22 cellular contexts compared by ENCODE assay signal in genomic region chr5:181086410-181087229, GRCh38. TPM values are rescaled to one million over a fixed set of nuclear protein-coding genes. Genes with fewer than 3 reads are reported as not detected.
"Had no signal": no experiment of that assay in that cellular context is flagged by ENCODE, and none has a peak within 500 bp of the region (broad histone marks: within the 10 kb centered on the region; RNA-seq: fewer than 3 reads in every experiment).

No MANE protein-coding gene starts in this region.

- H3K9me3 ChIP-seq: spleen had no signal

- H3K36me3 ChIP-seq: left ventricle myocardium inferior, spleen, tibial artery had no signal

- H3K4me1 ChIP-seq: left ventricle myocardium inferior, spleen, tibial artery had no signal

- H3K27ac ChIP-seq: left ventricle myocardium inferior, spleen, tibial artery, VCaP had no signal

- ATAC-seq: activated CD4-positive, CD25-positive, alpha-beta regulatory T cell treated with anti-CD3 and anti-CD28 coated beads, Interleukin-2, amount 50 U/mL, for 24 hours; T-cell had no signal

- H3K4me3 ChIP-seq: left ventricle myocardium inferior, spleen, tibial artery had no signal

- DNase-seq: activated gamma-delta T cell treated with Interleukin-2 at 50 U/mL for 16 hours; activated T-cell treated with anti-CD3 and anti-CD28 coated beads, Interleukin-2, amount 50 U/mL, for 1 hour; aorta; effector CD8-positive, alpha-beta T cell; foreskin melanocyte; immature natural killer cell; left ventricle myocardium inferior; mammary epithelial cell; midbrain; nucleus accumbens; retina; stimulated activated CD4-positive, alpha-beta T cell treated with anti-CD3 and anti-CD28 coated beads, Interleukin-4, amount 100 ng/mL, for 4 hours; T-cell had no signal

RNA-seq across cellular contexts. Expression of gene OR2V1, which starts 44.3 kb away (rescaled TPM):
- total RNA-seq: aorta; cardiac septum; chondrocyte; kidney epithelial cell; left ventricle myocardium inferior; mammary epithelial cell; natural killer cell treated with Interleukin-12 subunit alpha and Interleukin-12 subunit beta and Interleukin-15 and Interleukin-18, amount 100 ng/mL, for 72 hours; spleen; T-cell; urinary bladder had no signal

RNA-seq across cellular contexts. Expression of gene BTNL9, which starts 46.6 kb away (rescaled TPM):
- total RNA-seq: chondrocyte; kidney epithelial cell; natural killer cell treated with Interleukin-12 subunit alpha and Interleukin-12 subunit beta and Interleukin-15 and Interleukin-18, amount 100 ng/mL, for 72 hours had no signal
